ENCODE assay signal across 19 cellular contexts in genomic region chr14:94291159-94291905, GRCh38. TPM values are rescaled to one million over a fixed set of nuclear protein-coding genes. Genes with fewer than 3 reads are reported as not detected.
DNase-seq lines count a peak whose midpoint lies in the region; ATAC-seq and TF ChIP-seq lines count a peak whose summit lies in the region.
"Had no signal": no experiment of that assay in that cellular context is flagged by ENCODE, and none has a peak within 500 bp of the region (broad histone marks: within the 10 kb centered on the region; RNA-seq: fewer than 3 reads in every experiment).

No MANE protein-coding gene starts in this region.

- H3K4me3 ChIP-seq in hepatocyte, result no peak overlapping the region
- peak overlapping the region; percentile 62 to 96 (median 93) for H3K4me3 ChIP-seq in liver (ENCODE audit: low read depth in 1 of 3, low read length in 3 of 3)
- H3K4me3 ChIP-seq in upper lobe of right lung, result no peak overlapping the region
- H3K4me3 ChIP-seq: GM23338, HAP-1 had no signal

- no peak for ATAC-seq in activated T-helper 17 cell treated with anti-CD3 and anti-CD28 coated beads, Interleukin-2, amount 50 U/mL, for 72 hours (replicated peaks)
- peak; percentile 26 for ATAC-seq in upper lobe of right lung
- ATAC-seq in HG02884 (IDR thresholded peaks at IDR 0.05; ENCODE audit: unreplicated experiment), result no peak
- ATAC-seq: GM23338 had no signal

- no peak overlapping the region for H3K4me3 Mint-ChIP-seq in activated T-helper 17 cell treated with anti-CD3 and anti-CD28 coated beads, Interleukin-2, amount 50 U/mL, for 72 hours
- H3K4me3 Mint-ChIP-seq: CD4-positive, alpha-beta memory T cell; GM23338; HFFc6 had no signal

- H4K20me1 ChIP-seq in hepatocyte (ENCODE audit: insufficient read depth, poor library complexity, severe bottlenecking), result no peaks in the 10 kb centered on the region

- H3K4me1 Mint-ChIP-seq in activated T-helper 17 cell treated with anti-CD3 and anti-CD28 coated beads, Interleukin-2, amount 50 U/mL, for 72 hours, result peaks cover 2% of the 10 kb centered on the region
- H3K4me1 Mint-ChIP-seq: CD4-positive, alpha-beta memory T cell had no signal

- no peak for TF ChIP-seq CTCF in hepatocyte (IDR thresholded peaks at IDR 0.05; ENCODE audit: poor library complexity)
- no peak for TF ChIP-seq CTCF in liver (IDR thresholded peaks at IDR 0.05; ENCODE audit: low read depth, low read length, missing input control)
- no peak for TF ChIP-seq CTCF in upper lobe of right lung (IDR thresholded peaks at IDR 0.05)

- no peak overlapping the region for H2AFZ ChIP-seq in hepatocyte
- H2AFZ ChIP-seq: GM23338 had no signal

- no peak for DNase-seq in hepatocyte (ENCODE audit: low spot score)
- no peak for DNase-seq in upper lobe of right lung
- no peak for DNase-seq in NCI-H128 (lab: John Stamatoyannopoulos, UW; ENCODE audit: unreplicated experiment)
- no peak for DNase-seq in activated CD4-positive, CD25-positive, alpha-beta regulatory T cell treated with anti-CD3 and anti-CD28 coated beads, Interleukin-2, amount 50 U/mL, for 72 hours
- DNase-seq: Calu3; CD4-positive, alpha-beta memory T cell; COR-L47; DMS53; DMS79 treated with DMSO at 0.1 percent for 48 hours; HFFc6 had no signal

- peak overlapping the region; percentile 60 for H3K4me2 ChIP-seq in hepatocyte
- H3K4me2 ChIP-seq: GM23338 had no signal

- no peaks in the 10 kb centered on the region for H3K9me3 Mint-ChIP-seq in activated T-helper 17 cell treated with anti-CD3 and anti-CD28 coated beads, Interleukin-2, amount 50 U/mL, for 72 hours
- H3K9me3 Mint-ChIP-seq: GM23338 had no signal

- H3K4me1 ChIP-seq in hepatocyte (ENCODE audit: insufficient read depth), result peaks cover 25% of the 10 kb centered on the region
- H3K4me1 ChIP-seq in liver (ENCODE audit: control insufficient read depth in 4 of 4, insufficient read depth in 4 of 4, low read length in 3 of 4), result peaks cover 0 to 60% (median 25%) of the 10 kb centered on the region in 4 donors
- H3K4me1 ChIP-seq in upper lobe of right lung, result no peaks in the 10 kb centered on the region
- H3K4me1 ChIP-seq: HAP-1 had no signal

- H3K27me3 Mint-ChIP-seq in activated T-helper 17 cell treated with anti-CD3 and anti-CD28 coated beads, Interleukin-2, amount 50 U/mL, for 72 hours, result no peaks in the 10 kb centered on the region

- H3K27ac Mint-ChIP-seq in activated T-helper 17 cell treated with anti-CD3 and anti-CD28 coated beads, Interleukin-2, amount 50 U/mL, for 72 hours, result peak overlapping the region; percentile 59
- H3K27ac Mint-ChIP-seq: CD4-positive, alpha-beta memory T cell; GM23338; HFFc6 had no signal

- H3K27me3 ChIP-seq in hepatocyte (no peaks in the 10 kb centered on the region), liver (ENCODE audit: control insufficient read depth in 4 of 4, insufficient read depth in 4 of 4, low read length in 3 of 4) (no peaks in the 10 kb centered on the region), upper lobe of right lung (no peaks in the 10 kb centered on the region)

- H3K9ac ChIP-seq in liver (ENCODE audit: low read depth in 1 of 2, low read length in 2 of 2), result peak overlapping the region; percentile 85 to 93

- H3K79me2 ChIP-seq in hepatocyte, result no peaks in the 10 kb centered on the region

- no peaks in the 10 kb centered on the region for H3K36me3 Mint-ChIP-seq in activated T-helper 17 cell treated with anti-CD3 and anti-CD28 coated beads, Interleukin-2, amount 50 U/mL, for 72 hours (ENCODE audit: low read depth)
- H3K36me3 Mint-ChIP-seq: CD4-positive, alpha-beta memory T cell had no signal

- H3K36me3 ChIP-seq in hepatocyte (replicated peaks; ENCODE audit: insufficient read depth, low read depth), result no peaks in the 10 kb centered on the region
- peaks cover 0 to 17% (median 5%) of the 10 kb centered on the region in 4 donors for H3K36me3 ChIP-seq in liver (ENCODE audit: control insufficient read depth in 4 of 4, insufficient read depth in 3 of 4, low read depth in 1 of 4, low read length in 3 of 4)
- no peaks in the 10 kb centered on the region for H3K36me3 ChIP-seq in upper lobe of right lung
- H3K36me3 ChIP-seq: HAP-1 had no signal

- no peaks in the 10 kb centered on the region for H3K9me3 ChIP-seq in hepatocyte (ENCODE audit: low read depth)
- no peaks in the 10 kb centered on the region for H3K9me3 ChIP-seq in liver (ENCODE audit: control insufficient read depth in 4 of 4, low read length in 3 of 4)
- H3K9me3 ChIP-seq in upper lobe of right lung, result no peaks in the 10 kb centered on the region
- H3K9me3 ChIP-seq: HAP-1 had no signal

- peak overlapping the region; percentile 81 for H3K27ac ChIP-seq in hepatocyte
- H3K27ac ChIP-seq in liver (ENCODE audit: low read depth in 1 of 2, low read length in 2 of 2), result peak overlapping the region; percentile 93 to 96
- H3K27ac ChIP-seq in upper lobe of right lung, result no peak overlapping the region

- intact Hi-C loops in upper lobe of right lung (cut with DNase I), result no loop called here

- 81% methylated on average over 13 of the region's 13 CpGs for WGBS in hepatocyte (ENCODE audit: low lambda C conversion rate, missing lambda C conversion rate)
- WGBS in liver, result 40% methylated on average over 13 of the region's 13 CpGs

- TF ChIP-seq RAD21 in liver (IDR thresholded peaks at IDR 0.05), result no peak

- H3K9me2 ChIP-seq in hepatocyte (replicated peaks; ENCODE audit: insufficient read depth), result no peaks in the 10 kb centered on the region

TF ChIP-seq in liver, 16 proteins besides CTCF, POLR2A, EP300 and RAD21:
- TF ChIP-seq SP1 (IDR thresholded peaks at IDR 0.05), result no peak
- TF ChIP-seq, protein P1, sequence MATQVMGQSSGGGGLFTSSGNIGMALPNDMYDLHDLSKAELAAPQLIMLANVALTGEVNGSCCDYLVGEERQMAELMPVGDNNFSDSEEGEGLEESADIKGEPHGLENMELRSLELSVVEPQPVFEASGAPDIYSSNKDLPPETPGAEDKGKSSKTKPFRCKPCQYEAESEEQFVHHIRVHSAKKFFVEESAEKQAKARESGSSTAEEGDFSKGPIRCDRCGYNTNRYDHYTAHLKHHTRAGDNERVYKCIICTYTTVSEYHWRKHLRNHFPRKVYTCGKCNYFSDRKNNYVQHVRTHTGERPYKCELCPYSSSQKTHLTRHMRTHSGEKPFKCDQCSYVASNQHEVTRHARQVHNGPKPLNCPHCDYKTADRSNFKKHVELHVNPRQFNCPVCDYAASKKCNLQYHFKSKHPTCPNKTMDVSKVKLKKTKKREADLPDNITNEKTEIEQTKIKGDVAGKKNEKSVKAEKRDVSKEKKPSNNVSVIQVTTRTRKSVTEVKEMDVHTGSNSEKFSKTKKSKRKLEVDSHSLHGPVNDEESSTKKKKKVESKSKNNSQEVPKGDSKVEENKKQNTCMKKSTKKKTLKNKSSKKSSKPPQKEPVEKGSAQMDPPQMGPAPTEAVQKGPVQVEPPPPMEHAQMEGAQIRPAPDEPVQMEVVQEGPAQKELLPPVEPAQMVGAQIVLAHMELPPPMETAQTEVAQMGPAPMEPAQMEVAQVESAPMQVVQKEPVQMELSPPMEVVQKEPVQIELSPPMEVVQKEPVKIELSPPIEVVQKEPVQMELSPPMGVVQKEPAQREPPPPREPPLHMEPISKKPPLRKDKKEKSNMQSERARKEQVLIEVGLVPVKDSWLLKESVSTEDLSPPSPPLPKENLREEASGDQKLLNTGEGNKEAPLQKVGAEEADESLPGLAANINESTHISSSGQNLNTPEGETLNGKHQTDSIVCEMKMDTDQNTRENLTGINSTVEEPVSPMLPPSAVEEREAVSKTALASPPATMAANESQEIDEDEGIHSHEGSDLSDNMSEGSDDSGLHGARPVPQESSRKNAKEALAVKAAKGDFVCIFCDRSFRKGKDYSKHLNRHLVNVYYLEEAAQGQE (IDR thresholded peaks at IDR 0.05), result no peak
- TF ChIP-seq NR2F2 (IDR thresholded peaks at IDR 0.05), result no peak
- no peak for TF ChIP-seq JUND (IDR thresholded peaks at IDR 0.05)
- TF ChIP-seq, protein P2, sequence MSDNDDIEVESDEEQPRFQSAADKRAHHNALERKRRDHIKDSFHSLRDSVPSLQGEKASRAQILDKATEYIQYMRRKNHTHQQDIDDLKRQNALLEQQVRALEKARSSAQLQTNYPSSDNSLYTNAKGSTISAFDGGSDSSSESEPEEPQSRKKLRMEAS (IDR thresholded peaks at IDR 0.05), result no peak
- no peak for TF ChIP-seq HNF4A (conservative IDR thresholded peaks at IDR 0.05)
- peak; percentile 17 for TF ChIP-seq YY1 (IDR thresholded peaks at IDR 0.05)
TF ChIP-seq in liver: peak in this region for 1.

RNA-seq across cellular contexts. Expression of gene SERPINA10, which starts 1.7 kb away (rescaled TPM):
- total RNA-seq in activated T-helper 17 cell treated with anti-CD3 and anti-CD28 coated beads, Interleukin-2, amount 50 U/mL, for 72 hours, result not detected
- total RNA-seq in hepatocyte, result 19.1 and 23.0 TPM in 2 replicates
- polyA plus RNA-seq in hepatocyte, result 4.5 and 10.5 TPM in 2 replicates
- total RNA-seq in liver, result 100 to 1,000 TPM; 105 to 256 TPM
- 100 to 1,000 TPM; 131 to 363 TPM for polyA plus RNA-seq in liver
- not detected for total RNA-seq in upper lobe of right lung
- total RNA-seq: A172; A673; Calu3; CD4-positive, alpha-beta memory T cell; Daoy; GM23338; HFFc6 had no signal
- polyA plus RNA-seq: BJ; CD4-positive, alpha-beta memory T cell had no signal

RNA-seq across cellular contexts. Expression of gene SERPINA6, which starts 31.8 kb away (rescaled TPM):
- total RNA-seq in activated T-helper 17 cell treated with anti-CD3 and anti-CD28 coated beads, Interleukin-2, amount 50 U/mL, for 72 hours, result under 1 TPM in 1 of 2 donors, not detected in 1; 0.61 TPM
- total RNA-seq in hepatocyte (132 TPM in 2 replicates), liver (100 to 1,000 TPM; 188 to 330 TPM), upper lobe of right lung (not detected)
- polyA plus RNA-seq in hepatocyte (86.8 and 135 TPM in 2 replicates), liver (100 to 1,000 TPM; 327 to 357 TPM)
- total RNA-seq: A172; A673; CD4-positive, alpha-beta memory T cell; GM23338; HFFc6 had no signal
- polyA plus RNA-seq: BJ; CD4-positive, alpha-beta memory T cell; GM23338 had no signal

Comparison
In these comparisons a context has a peak if more than half of its experiments do, and no peak if none do; other contexts are left out.
1. H3K4me3 ChIP-seq: peak in liver (3 of 3); none in hepatocyte (single experiment) and upper lobe of right lung (single experiment).
2. RNA of gene SERPINA10, which starts 1.7 kb away (total RNA-seq): 105 to 256 TPM in liver and 19.1 to 23.0 TPM in hepatocyte; not detected in activated T-helper 17 cell treated with anti-CD3 and anti-CD28 coated beads, Interleukin-2, amount 50 U/mL, for 72 hours and not detected in upper lobe of right lung (single experiment); every median in the first group is over 10 times any median in the second.
3. RNA of gene SERPINA6, which starts 31.8 kb away (total RNA-seq): 188 to 330 TPM in liver and 132 TPM in hepatocyte; 0.61 TPM in activated T-helper 17 cell treated with anti-CD3 and anti-CD28 coated beads, Interleukin-2, amount 50 U/mL, for 72 hours and not detected in upper lobe of right lung (single experiment); every median in the first group is over 10 times any median in the second.